ENCODE assay signal across 8 cellular contexts in the genomic region with DNA sequence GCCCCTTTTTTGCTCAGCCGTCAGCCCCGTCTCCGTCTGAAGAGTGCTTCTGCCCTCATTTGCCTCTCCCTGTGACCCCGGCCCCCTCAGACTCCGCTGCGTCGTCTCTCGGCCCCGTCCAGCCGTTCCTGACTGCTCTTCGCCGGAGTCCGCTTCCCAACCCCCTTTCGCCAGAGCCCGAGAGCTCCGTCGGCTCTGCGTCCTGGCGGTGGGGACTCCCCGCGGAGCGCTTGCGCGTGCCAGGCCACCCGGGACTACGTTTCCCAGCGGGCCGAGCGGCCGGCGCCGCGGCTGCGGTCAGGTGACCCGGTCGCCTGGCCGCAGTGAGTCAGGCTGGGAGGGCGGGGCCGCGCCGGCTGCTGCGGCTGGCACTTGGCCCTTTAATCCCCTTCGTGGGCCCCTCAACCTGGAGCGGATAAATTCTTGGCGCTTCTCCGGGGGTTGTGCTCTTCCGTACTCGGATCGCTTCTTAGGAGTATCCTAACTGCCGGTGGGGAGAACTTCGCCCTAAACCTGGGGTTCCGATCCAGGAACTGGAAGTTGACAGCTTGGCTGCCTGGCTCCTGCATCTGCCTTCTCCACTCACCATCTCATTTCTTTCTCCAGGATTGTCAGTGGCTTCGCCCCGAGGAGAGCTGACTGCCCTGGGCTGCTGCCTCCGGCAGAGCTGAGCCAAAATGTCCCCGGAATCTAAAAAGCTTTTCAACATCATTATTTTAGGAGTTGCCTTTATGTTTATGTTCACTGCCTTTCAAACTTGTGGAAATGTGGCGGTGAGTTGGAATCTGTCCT. TPM values are rescaled to one million over a fixed set of nuclear protein-coding genes. Genes with fewer than 3 reads are reported as not detected.
DNase-seq lines count a peak whose midpoint lies in the region; ATAC-seq and TF ChIP-seq lines count a peak whose summit lies in the region.

MFSD11 (plus strand) TSS at position 444 of the 792 bp plus-strand sequence; CDS start at position 678, 234 bp downstream.

- H3K4me3 ChIP-seq in GM08714 (ENCODE audit: low read length): peak within 1 kb of the TSS; percentile 99
- H3K4me3 ChIP-seq in SU-DHL-6 (ENCODE audit: insufficient read depth, low read length, poor library complexity, severe bottlenecking): peak within 1 kb of the TSS; percentile 99

- H3K27ac Mint-ChIP-seq in HFFc6 (peak within 1 kb of the TSS; percentile 98), glutamatergic neuron (ENCODE audit: unreplicated experiment) (peak within 1 kb of the TSS; percentile 99)
- peak within 1 kb of the TSS; percentile 99 for H3K27ac Mint-ChIP-seq in activated naive CD8-positive, alpha-beta T cell treated with anti-CD3 and anti-CD28 coated beads for 36 hours

- no peaks in the 10 kb centered on the region for H3K9me2 ChIP-seq in SU-DHL-6 (replicated peaks; ENCODE audit: insufficient read depth, low read length)

- H4K20me1 ChIP-seq in SU-DHL-6 (ENCODE audit: low read depth, low read length): peaks cover 19% of the 10 kb centered on the region

- peaks cover 15% of the 10 kb centered on the region for H3K27me3 Mint-ChIP-seq in HFFc6 (ENCODE audit: insufficient read depth)
- peaks cover 7% of the 10 kb centered on the region for H3K27me3 Mint-ChIP-seq in activated naive CD8-positive, alpha-beta T cell treated with anti-CD3 and anti-CD28 coated beads for 36 hours
- peaks cover 13% of the 10 kb centered on the region for H3K27me3 Mint-ChIP-seq in glutamatergic neuron (ENCODE audit: unreplicated experiment)

- H3K36me3 ChIP-seq in SU-DHL-6 (ENCODE audit: low read length): peaks cover 43% of the 10 kb centered on the region

- H2AFZ ChIP-seq in SU-DHL-6 (ENCODE audit: low read depth, low read length, severe bottlenecking): peak within 1 kb of the TSS; percentile 77

- peaks cover 60% of the 10 kb centered on the region for H3K79me2 ChIP-seq in SU-DHL-6 (ENCODE audit: insufficient read depth, low read length)

- ATAC-seq in omental fat pad (ENCODE audit: low FRiP score): peak; percentile 81

- peak within 1 kb of the TSS; percentile 100 for H3K9ac ChIP-seq in SU-DHL-6 (ENCODE audit: low read length)

- no peak for TF ChIP-seq CTCF in HFFc6 (IDR thresholded peaks at IDR 0.05)
- TF ChIP-seq CTCF in SU-DHL-6 (IDR thresholded peaks at IDR 0.05; ENCODE audit: insufficient read depth, low read length, poor library complexity, severe bottlenecking): no peak
- TF ChIP-seq CTCF in glutamatergic neuron (IDR thresholded peaks at IDR 0.05; ENCODE audit: partially characterized antibody, unreplicated experiment): no peak
- no peak for TF ChIP-seq CTCF in omental fat pad (IDR thresholded peaks at IDR 0.05)

- H3K9me3 Mint-ChIP-seq in HFFc6 (no peaks in the 10 kb centered on the region), glutamatergic neuron (ENCODE audit: unreplicated experiment) (peaks cover 10% of the 10 kb centered on the region)
- no peaks in the 10 kb centered on the region for H3K9me3 Mint-ChIP-seq in activated naive CD8-positive, alpha-beta T cell treated with anti-CD3 and anti-CD28 coated beads for 36 hours

- peak within 1 kb of the TSS; percentile 94 for H3K27ac ChIP-seq in SU-DHL-6 (ENCODE audit: low read depth, low read length)
- peak within 1 kb of the TSS; percentile 99 for H3K27ac ChIP-seq in temporal lobe (ENCODE audit: low read depth, low read length)

- no peaks in the 10 kb centered on the region for H3K9me3 ChIP-seq in SU-DHL-6 (ENCODE audit: insufficient read depth, low read length)

- H3F3A ChIP-seq in SU-DHL-6 (ENCODE audit: insufficient read depth): peaks cover 34% of the 10 kb centered on the region

- H3K4me1 Mint-ChIP-seq in HFFc6 (ENCODE audit: low read depth) (peaks cover 48% of the 10 kb centered on the region), glutamatergic neuron (ENCODE audit: low read depth, unreplicated experiment) (peaks cover 20% of the 10 kb centered on the region)
- peaks cover 38% of the 10 kb centered on the region for H3K4me1 Mint-ChIP-seq in activated naive CD8-positive, alpha-beta T cell treated with anti-CD3 and anti-CD28 coated beads for 36 hours

- DNase-seq in HFFc6 (peak; percentile 92), NAMALWA (ENCODE audit: low spot score) (peak; percentile 95), glutamatergic neuron (peak; percentile 94), omental fat pad (ENCODE audit: low spot score) (peak; percentile 66)
- peak; percentile 96 for DNase-seq in activated naive CD8-positive, alpha-beta T cell treated with anti-CD3 and anti-CD28 coated beads for 36 hours

- H3K27me3 ChIP-seq in SU-DHL-6 (ENCODE audit: low read length): no peaks in the 10 kb centered on the region

- H3K4me2 ChIP-seq in SU-DHL-6 (ENCODE audit: low read depth, low read length, poor library complexity, severe bottlenecking): peak within 1 kb of the TSS; percentile 98

- peaks cover 39% of the 10 kb centered on the region for H3K36me3 Mint-ChIP-seq in HFFc6 (ENCODE audit: low read depth)
- peaks cover 46% of the 10 kb centered on the region for H3K36me3 Mint-ChIP-seq in activated naive CD8-positive, alpha-beta T cell treated with anti-CD3 and anti-CD28 coated beads for 36 hours
- H3K36me3 Mint-ChIP-seq in glutamatergic neuron (ENCODE audit: unreplicated experiment): no peaks in the 10 kb centered on the region

- peak within 1 kb of the TSS; percentile 96 for H3K4me3 Mint-ChIP-seq in HFFc6
- H3K4me3 Mint-ChIP-seq in activated naive CD8-positive, alpha-beta T cell treated with anti-CD3 and anti-CD28 coated beads for 36 hours: peak within 1 kb of the TSS; percentile 95
- H3K4me3 Mint-ChIP-seq in glutamatergic neuron (ENCODE audit: unreplicated experiment): peak within 1 kb of the TSS; percentile 90

RNA-seq across cellular contexts. Expression of gene MFSD11, which starts in this region (rescaled TPM):
- total RNA-seq in HFFc6 (2021; fragmentation: NEBNext Ultra II Directional; extraction: Animal tissue kit (Norgen Biotek cat#: 25700)): 10 to 100 TPM; 16.1 to 23.4 (median 20.7) TPM
- total RNA-seq in activated naive CD8-positive, alpha-beta T cell treated with anti-CD3 and anti-CD28 coated beads for 36 hours: 10 to 100 TPM; 14.4 to 16.0 TPM
- total RNA-seq in glutamatergic neuron (ENCODE audit: unreplicated experiment) (33.7 TPM), omental fat pad (10 to 100 TPM; 17.9 to 38.9 (median 26.3) TPM), temporal lobe (47.2 TPM)

Comparison
In these comparisons a context has a peak if more than half of its experiments do, and no peak if none do; other contexts are left out.
1. Peak in every context shown above with its lines: DNase-seq, ATAC-seq, H3K4me3 ChIP-seq and H3K27ac ChIP-seq.